Comparison of ENCODE assay signal across 8 cellular contexts in the genomic region with DNA sequence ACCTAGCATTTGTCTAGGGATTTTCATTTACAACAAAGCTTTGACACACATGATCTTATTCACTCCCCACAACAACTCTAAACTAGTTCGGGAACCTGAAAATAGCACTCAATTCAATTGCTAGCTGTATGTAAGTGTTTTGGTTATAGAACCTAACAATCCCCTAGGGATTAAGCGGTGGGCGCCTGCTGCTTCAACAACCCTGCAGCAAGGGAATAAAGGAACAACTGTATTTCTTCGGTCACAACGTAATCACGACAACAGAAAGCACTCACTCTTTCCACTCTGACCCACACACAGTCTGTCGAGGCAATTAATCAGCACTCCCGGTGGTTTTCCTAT. TPM values are rescaled to one million over a fixed set of nuclear protein-coding genes. Genes with fewer than 3 reads are reported as not detected.
DNase-seq lines count a peak whose midpoint lies in the region; TF ChIP-seq lines count a peak whose summit lies in the region.

No MANE protein-coding gene starts in this region.

- peaks cover 4% of the 10 kb centered on the region for H3K79me1 ChIP-seq in trophoblast cell (ENCODE audit: low read length)

- H3K9ac ChIP-seq in trophoblast cell (ENCODE audit: low read length), result no peak overlapping the region

- no peak overlapping the region for H2AK5ac ChIP-seq in trophoblast cell (ENCODE audit: low read length)

- no peak overlapping the region for H3K4ac ChIP-seq in trophoblast cell (ENCODE audit: low read depth, low read length)

- peak overlapping the region; percentile 66 for H3K4me3 ChIP-seq in Jurkat, Clone E6-1 (ENCODE audit: low read length)
- peak overlapping the region in 57 of 59 donors; percentile 44 to 82 (median 65) for H3K4me3 ChIP-seq in dorsolateral prefrontal cortex
- no peak overlapping the region for H3K4me3 ChIP-seq in trophoblast cell (ENCODE audit: low read depth, low read length)
- H3K4me3 ChIP-seq in prostate gland, result no peak overlapping the region

- no peak overlapping the region for H2AFZ ChIP-seq in trophoblast cell (ENCODE audit: insufficient read depth, low read length, poor library complexity)

- H3K9me3 Mint-ChIP-seq in T-helper 1 cell treated with Interleukin-12 subunit alpha and Interleukin-12 subunit beta and Interleukin-4 antibody, amounts not matched to agents 30 μg/mL and 1 μg/mL, for 36 hours, result no peaks in the 10 kb centered on the region

- no peak for DNase-seq in T-helper 1 cell
- DNase-seq in Jurkat, Clone E6-1 (ENCODE audit: low read depth, low spot score), result no peak
- DNase-seq in dorsolateral prefrontal cortex, result no peak
- no peak for DNase-seq in trophoblast cell
- DNase-seq in HUDEP-2 (lab: John Stamatoyannopoulos, UW; ENCODE audit: unreplicated experiment in 76 of 76), result no peak
- DNase-seq in prostate gland (ENCODE audit: low spot score), result no peak
- no peak for DNase-seq in mucosa of gallbladder (ENCODE audit: low spot score)

- no CpG with 5 or more reads among the region's 8 CpGs for WGBS in trophoblast cell (ENCODE audit: extremely low coverage, insufficient coverage, insufficient read length)
- 40% methylated on average over 8 of the region's 8 CpGs for WGBS in prostate gland

- H3K14ac ChIP-seq in trophoblast cell (ENCODE audit: low read length), result no peak overlapping the region

- peak overlapping the region; percentile 93 for H3K4me3 Mint-ChIP-seq in T-helper 1 cell treated with Interleukin-12 subunit alpha and Interleukin-12 subunit beta and Interleukin-4 antibody, amounts not matched to agents 30 μg/mL and 1 μg/mL, for 36 hours

- peaks cover 0 to 84% (median 32%) of the 10 kb centered on the region in 45 donors for H3K27me3 ChIP-seq in dorsolateral prefrontal cortex
- no peaks in the 10 kb centered on the region for H3K27me3 ChIP-seq in trophoblast cell (ENCODE audit: insufficient read depth, low read length)
- H3K27me3 ChIP-seq in prostate gland (replicated peaks; ENCODE audit: insufficient read depth), result no peaks in the 10 kb centered on the region

- no peaks in the 10 kb centered on the region for H3K36me3 ChIP-seq in trophoblast cell (ENCODE audit: control insufficient read depth in 1 of 2, insufficient read depth in 2 of 2, low read length in 2 of 2)
- H3K36me3 ChIP-seq in prostate gland, result no peaks in the 10 kb centered on the region

- no peak overlapping the region for H4K91ac ChIP-seq in trophoblast cell (ENCODE audit: low read depth, low read length)

- TF ChIP-seq POLR2A in prostate gland (IDR thresholded peaks at IDR 0.05), result no peak

- no peaks in the 10 kb centered on the region for H3K27me3 Mint-ChIP-seq in T-helper 1 cell treated with Interleukin-12 subunit alpha and Interleukin-12 subunit beta and Interleukin-4 antibody, amounts not matched to agents 30 μg/mL and 1 μg/mL, for 36 hours (ENCODE audit: low read depth)

- H3K79me2 ChIP-seq in trophoblast cell (ENCODE audit: control insufficient read depth, insufficient read depth, low read length, poor library complexity), result peaks cover 4% of the 10 kb centered on the region

- intact Hi-C loops in dorsolateral prefrontal cortex (cut with DNase I), result no loop called here
- intact Hi-C loops in prostate gland (cut with DNase I), result no loop called here

- peaks cover 16% of the 10 kb centered on the region for H3K4me1 Mint-ChIP-seq in T-helper 1 cell treated with Interleukin-12 subunit alpha and Interleukin-12 subunit beta and Interleukin-4 antibody, amounts not matched to agents 30 μg/mL and 1 μg/mL, for 36 hours (ENCODE audit: low read depth)

- no peak overlapping the region for H4K8ac ChIP-seq in trophoblast cell (ENCODE audit: low read depth, low read length)

- H2BK5ac ChIP-seq in trophoblast cell (ENCODE audit: low read depth, low read length, poor library complexity), result no peak overlapping the region

- H3K18ac ChIP-seq in trophoblast cell (ENCODE audit: low read length), result no peak overlapping the region

- H4K12ac ChIP-seq in trophoblast cell (ENCODE audit: low read depth, low read length), result no peak overlapping the region

- H3K27ac Mint-ChIP-seq in T-helper 1 cell treated with Interleukin-12 subunit alpha and Interleukin-12 subunit beta and Interleukin-4 antibody, amounts not matched to agents 30 μg/mL and 1 μg/mL, for 36 hours, result peak overlapping the region; percentile 95

- no peak overlapping the region for H2BK120ac ChIP-seq in trophoblast cell (ENCODE audit: insufficient read depth, low read length, poor library complexity)

- H3K4me1 ChIP-seq in trophoblast cell (ENCODE audit: control insufficient read depth in 1 of 2, insufficient read depth in 2 of 2, low read length in 2 of 2) (no peaks in the 10 kb centered on the region), prostate gland (replicated peaks) (no peaks in the 10 kb centered on the region)

- H3K23ac ChIP-seq in trophoblast cell (ENCODE audit: low read length), result no peak overlapping the region

- TF ChIP-seq CTCF in dorsolateral prefrontal cortex (IDR thresholded peaks at IDR 0.05 in 54 of 56, conservative IDR thresholded peaks at IDR 0.05 in 2 of 56; ENCODE audit: low read depth in 1 of 56, partially characterized antibody in 56 of 56) (no peak), prostate gland (IDR thresholded peaks at IDR 0.05) (no peak)

- no peak overlapping the region for H2BK12ac ChIP-seq in trophoblast cell (ENCODE audit: low read length)

- H3K27ac ChIP-seq in dorsolateral prefrontal cortex (peak overlapping the region in 5 of 59 donors; percentile 68 to 77 (median 72)), trophoblast cell (ENCODE audit: low read depth, low read length) (no peak overlapping the region), prostate gland (no peak overlapping the region)

- H3K9me3 ChIP-seq in trophoblast cell (ENCODE audit: insufficient read depth, low read depth, low read length) (no peaks in the 10 kb centered on the region), prostate gland (no peaks in the 10 kb centered on the region)

- H3K36me3 Mint-ChIP-seq in T-helper 1 cell treated with Interleukin-12 subunit alpha and Interleukin-12 subunit beta and Interleukin-4 antibody, amounts not matched to agents 30 μg/mL and 1 μg/mL, for 36 hours (ENCODE audit: low read depth), result no peaks in the 10 kb centered on the region

- H3K4me2 ChIP-seq in trophoblast cell (ENCODE audit: low read length), result peak overlapping the region; percentile 87

RNA-seq across cellular contexts. Expression of a gene that starts 0.7 kb away (rescaled TPM):
- 7.1 TPM for polyA plus RNA-seq in Jurkat, Clone E6-1 (2012; ENCODE audit: insufficient read depth, insufficient read length)
- 10 to 100 TPM in 82 of 120 experiments, 1 to 10 TPM in 38; 6.1 to 18.0 (median 11.6) TPM for total RNA-seq in dorsolateral prefrontal cortex
- polyA plus RNA-seq in trophoblast cell (2013), result 4.1 and 4.8 TPM in 2 replicates
- 10 to 100 TPM in 1 of 2 donors, 1 to 10 TPM in 1; 8.1 to 44.8 TPM for total RNA-seq in prostate gland
- 17.6 TPM for total RNA-seq in mucosa of gallbladder

Comparison
In these comparisons a context has a peak if more than half of its experiments do, and no peak if none do; other contexts are left out.
1. H3K4me3 ChIP-seq: peak in Jurkat, Clone E6-1 (single experiment) and dorsolateral prefrontal cortex (57 of 59); none in trophoblast cell (single experiment) and prostate gland (0 of 2).